In genomic region chrX:71283409-71284143, GRCh38 we compare ENCODE assay signal across 8 cellular contexts. TPM values are rescaled to one million over a fixed set of nuclear protein-coding genes. Genes with fewer than 3 reads are reported as not detected.
DNase-seq lines count a peak whose midpoint lies in the region; ATAC-seq lines count a peak whose summit lies in the region.

NONO (plus strand) TSS chrX:71283635; CDS start chrX:71290638, 7,003 bp downstream.

- H4K20me1 ChIP-seq in BLaER1 treated with 17β-estradiol and CSF1 and Interleukin-3, amounts not matched to agents 10 nM and 100 nM: peaks cover 38 to 49% (median 45%) of the 10 kb centered on the region in 11 experiments; a peak in 21 of 22 replicates

- peak; percentile 83 for ATAC-seq in GM19351 (IDR thresholded peaks at IDR 0.05; ENCODE audit: unreplicated experiment)
- ATAC-seq in HG03521 (IDR thresholded peaks at IDR 0.05; ENCODE audit: unreplicated experiment): peak; percentile 84
- ATAC-seq in left lobe of liver: peak; percentile 88

- H3K9me3 Mint-ChIP-seq in dendritic cell treated with granulocyte-macrophage colony-stimulating factor and Interleukin-4, amounts not matched to agents 40 ng/mL and 50 ng/mL, for 4 days: no peaks in the 10 kb centered on the region

- H3K36me3 Mint-ChIP-seq in dendritic cell treated with granulocyte-macrophage colony-stimulating factor and Interleukin-4, amounts not matched to agents 40 ng/mL and 50 ng/mL, for 4 days (ENCODE audit: low read depth): peaks cover 23% of the 10 kb centered on the region

- peak within 1 kb of the TSS; percentile 90 to 99 (median 98) for H3K27ac ChIP-seq in BLaER1 treated with 17β-estradiol and CSF1 and Interleukin-3, amounts not matched to agents 10 nM and 100 nM

- intact Hi-C loops in dendritic cell treated with granulocyte-macrophage colony-stimulating factor and Interleukin-4, amounts not matched to agents 40 ng/mL and 50 ng/mL, for 4 days (cut with micrococcal nuclease): loop anchor here (1.0 kb wide), 2 partner anchors 29 to 83 kb away; partner anchors contain the start of genes TAF1 and ZMYM3

- peaks cover 2 to 48% (median 33%) of the 10 kb centered on the region in 11 experiments; a peak in 19 of 22 replicates for H3K27me3 ChIP-seq in BLaER1 treated with 17β-estradiol and CSF1 and Interleukin-3, amounts not matched to agents 10 nM and 100 nM

- peaks cover under 1 to 39% (median 16%) of the 10 kb centered on the region in 11 experiments; a peak in 15 of 22 replicates for H3K36me3 ChIP-seq in BLaER1 treated with 17β-estradiol and CSF1 and Interleukin-3, amounts not matched to agents 10 nM and 100 nM

- H3K27me3 Mint-ChIP-seq in dendritic cell treated with granulocyte-macrophage colony-stimulating factor and Interleukin-4, amounts not matched to agents 40 ng/mL and 50 ng/mL, for 4 days: no peaks in the 10 kb centered on the region

- peaks cover 3 to 17% (median 12%) of the 10 kb centered on the region in 10 experiments; a peak in 10 of 20 replicates for H3K4me1 ChIP-seq in BLaER1 treated with 17β-estradiol and CSF1 and Interleukin-3, amounts not matched to agents 10 nM and 100 nM

- H3K4me3 Mint-ChIP-seq in dendritic cell treated with granulocyte-macrophage colony-stimulating factor and Interleukin-4, amounts not matched to agents 40 ng/mL and 50 ng/mL, for 4 days: peak within 1 kb of the TSS; percentile 91

- peak within 1 kb of the TSS; percentile 95 to 99 (median 97) for H3K9ac ChIP-seq in BLaER1 treated with 17β-estradiol and CSF1 and Interleukin-3, amounts not matched to agents 10 nM and 100 nM

- peak within 1 kb of the TSS; percentile 63 to 82 (median 73) for H3K4me3 ChIP-seq in BLaER1 treated with 17β-estradiol and CSF1 and Interleukin-3, amounts not matched to agents 10 nM and 100 nM

- H3K4me1 Mint-ChIP-seq in dendritic cell treated with granulocyte-macrophage colony-stimulating factor and Interleukin-4, amounts not matched to agents 40 ng/mL and 50 ng/mL, for 4 days (ENCODE audit: low read depth): no peaks in the 10 kb centered on the region

- peaks cover 0 to 38% (median 10%) of the 10 kb centered on the region in 11 experiments; a peak in 13 of 22 replicates for H3K9me3 ChIP-seq in BLaER1 treated with 17β-estradiol and CSF1 and Interleukin-3, amounts not matched to agents 10 nM and 100 nM (replicated peaks in 1 of 11)

- H3K4me2 ChIP-seq in BLaER1 treated with 17β-estradiol and CSF1 and Interleukin-3, amounts not matched to agents 10 nM and 100 nM: peak within 1 kb of the TSS; percentile 54 to 84 (median 69); a peak in 21 of 22 replicates

- peak within 1 kb of the TSS; percentile 100 for H3K27ac Mint-ChIP-seq in dendritic cell treated with granulocyte-macrophage colony-stimulating factor and Interleukin-4, amounts not matched to agents 40 ng/mL and 50 ng/mL, for 4 days

- peak; percentile 95 for DNase-seq in NCI-H748 treated with DMSO at 0.1 percent for 48 hours (lab: John Stamatoyannopoulos, UW)
- peak; percentile 37 to 88 for DNase-seq in activated CD4-positive, alpha-beta T cell treated with anti-CD3 and anti-CD28 coated beads, Interleukin-2, amount 50 U/mL, for 24 hours (ENCODE audit: low read depth in 1 of 2, low spot score in 1 of 2)
- DNase-seq in left lobe of liver (ENCODE audit: low spot score): peak; percentile 86
- DNase-seq in stimulated activated CD4-positive, alpha-beta T cell treated with anti-CD3 and anti-CD28 coated beads, Interleukin-2, amount 100 ng/mL, for 4 hours (ENCODE audit: low read depth): peak; percentile 82

RNA-seq across cellular contexts. Expression of gene NONO, which starts in this region (rescaled TPM):
- 86.8 TPM for total RNA-seq in left lobe of liver

Comparison
In these comparisons a context has a peak if more than half of its experiments do, and no peak if none do; other contexts are left out.
1. Peak in every context shown above with its lines: DNase-seq, ATAC-seq, H3K4me3 ChIP-seq and H3K27ac ChIP-seq.